8 cellular contexts compared by ENCODE assay signal in genomic region chr13:97976551-97977375, GRCh38. TPM values are rescaled to one million over a fixed set of nuclear protein-coding genes. Genes with fewer than 3 reads are reported as not detected.
A peak's percentile ranks its signal among the peaks of the same experiment; 100 is the strongest.
DNase-seq lines count a peak whose midpoint lies in the region; ATAC-seq, FAIRE-seq and TF ChIP-seq lines count a peak whose summit lies in the region.

No MANE protein-coding gene starts in this region.

- intact Hi-C loops in CD4-positive, alpha-beta memory T cell (cut with micrococcal nuclease) = loop anchor here (1.0 to 5.0 kb wide), 2 partner anchors 543 to 754 kb away; partner anchors contain the start of gene MBNL2

- H3K4me3 ChIP-seq in CD4-positive, alpha-beta memory T cell (ENCODE audit: low read length in 2 of 2) = peak overlapping the region; percentile 24 to 70
- H3K4me3 ChIP-seq in SJSA1 = peak overlapping the region; percentile 98
- peak overlapping the region; percentile 91 for H3K4me3 ChIP-seq in bronchial epithelial cell (ENCODE audit: low read depth, low read length)

- no peak for TF ChIP-seq CTCF in bronchial epithelial cell (IDR thresholded peaks at IDR 0.05; ENCODE audit: insufficient read depth, low read length, severe bottlenecking)

- H3K9me3 ChIP-seq in CD4-positive, alpha-beta memory T cell (ENCODE audit: control insufficient read depth in 1 of 2, low read length in 2 of 2) = no peaks in the 10 kb centered on the region
- no peaks in the 10 kb centered on the region for H3K9me3 ChIP-seq in SJSA1 (replicated peaks)

- H3K27ac ChIP-seq in CD4-positive, alpha-beta memory T cell (ENCODE audit: low read depth, low read length) = peak overlapping the region; percentile 77
- H3K27ac ChIP-seq in SJSA1 (peak overlapping the region; percentile 100), layer of hippocampus (ENCODE audit: low read depth, low read length) (peak overlapping the region; percentile 62)

- peaks cover 0 to 9% of the 10 kb centered on the region in 2 donors for H3K36me3 Mint-ChIP-seq in CD4-positive, alpha-beta memory T cell

- peak overlapping the region; percentile 90 to 99 (median 94) for H3K4me3 Mint-ChIP-seq in CD4-positive, alpha-beta memory T cell

- peak; percentile 36 for ATAC-seq in GM18907 (IDR thresholded peaks at IDR 0.05; ENCODE audit: unreplicated experiment)
- peak; percentile 28 for ATAC-seq in HG03066 (IDR thresholded peaks at IDR 0.05; ENCODE audit: low read depth, unreplicated experiment)

- CTCF ChIA-PET in CD4-positive, alpha-beta memory T cell (lab: Charles Lee; ENCODE audit: partially characterized antibody) = no interaction called here

- peak in 4 of 5 donors; percentile 4 to 90 (median 62) for DNase-seq in CD4-positive, alpha-beta memory T cell
- DNase-seq in SJSA1 (ENCODE audit: low read depth in 1 of 2, low spot score in 2 of 2) (peak in 1 of 2 experiments; percentile 49), bronchial epithelial cell (ENCODE audit: low read depth) (no peak), EL (no peak)
- DNase-seq in stimulated activated CD4-positive, alpha-beta T cell treated with anti-CD3 and anti-CD28 coated beads, Interleukin-4, amount 100 ng/mL, for 48 hours (ENCODE audit: low read depth in 2 of 2) = peak; percentile 3 to 16

- H3K27me3 Mint-ChIP-seq in CD4-positive, alpha-beta memory T cell = no peaks in the 10 kb centered on the region

- H3K9me3 Mint-ChIP-seq in CD4-positive, alpha-beta memory T cell = no peaks in the 10 kb centered on the region

- FAIRE-seq in bronchial epithelial cell (lab: Jason Lieb, UNC) = no peak

- POLR2A ChIA-PET in CD4-positive, alpha-beta memory T cell (lab: Charles Lee; ENCODE audit: partially characterized antibody) = no interaction called here

- H3K4me1 ChIP-seq in CD4-positive, alpha-beta memory T cell (ENCODE audit: insufficient read depth, low read length) = peaks cover 31% of the 10 kb centered on the region
- peaks cover 28% of the 10 kb centered on the region for H3K4me1 ChIP-seq in SJSA1 (replicated peaks)

- H3K36me3 ChIP-seq in CD4-positive, alpha-beta memory T cell (ENCODE audit: insufficient read depth, low read length) = no peaks in the 10 kb centered on the region
- H3K36me3 ChIP-seq in SJSA1 = peaks cover 40% of the 10 kb centered on the region
- H3K36me3 ChIP-seq in bronchial epithelial cell (ENCODE audit: control insufficient read depth, insufficient read depth, low read length) = no peaks in the 10 kb centered on the region

- H3K4me1 Mint-ChIP-seq in CD4-positive, alpha-beta memory T cell = peaks cover 28 to 45% (median 36%) of the 10 kb centered on the region in 4 donors

- peak overlapping the region; percentile 88 to 97 (median 94) for H3K27ac Mint-ChIP-seq in CD4-positive, alpha-beta memory T cell

- no peaks in the 10 kb centered on the region for H3K27me3 ChIP-seq in CD4-positive, alpha-beta memory T cell (ENCODE audit: insufficient read depth, low read length)
- H3K27me3 ChIP-seq in SJSA1 (replicated peaks) (no peaks in the 10 kb centered on the region), bronchial epithelial cell (ENCODE audit: control insufficient read depth, insufficient read depth, low read length) (no peaks in the 10 kb centered on the region), layer of hippocampus (ENCODE audit: control insufficient read depth, insufficient read depth, low read length) (no peaks in the 10 kb centered on the region)

RNA-seq across cellular contexts. Expression of gene IPO5, which starts 23.3 kb away (rescaled TPM):
- 10 to 100 TPM; 77.6 to 78.7 TPM for total RNA-seq in CD4-positive, alpha-beta memory T cell
- polyA plus RNA-seq in CD4-positive, alpha-beta memory T cell = 10 to 100 TPM; 32.8 to 38.9 TPM
- total RNA-seq in SJSA1 (2014; rRNA removed; shearing (Covaris generic)) = 111 and 146 TPM in 2 replicates
- 96.3 and 112 TPM in 2 replicates for total RNA-seq in bronchial epithelial cell

Comparison
In these comparisons a context has a peak if more than half of its experiments do, and no peak if none do; other contexts are left out.
1. DNase-seq: peak in CD4-positive, alpha-beta memory T cell (4 of 5) and stimulated activated CD4-positive, alpha-beta T cell treated with anti-CD3 and anti-CD28 coated beads, Interleukin-4, amount 100 ng/mL, for 48 hours (2 of 2); none in bronchial epithelial cell (single experiment) and EL (single experiment).
2. H3K4me3 ChIP-seq: peak in every context shown above with its lines; median percentile 98 in SJSA1; 91 in bronchial epithelial cell; 47 in CD4-positive, alpha-beta memory T cell.
3. Peak in every context shown above with its lines, with median percentiles within 50 percentile points of each other: H3K27ac ChIP-seq.